In the genomic region with DNA sequence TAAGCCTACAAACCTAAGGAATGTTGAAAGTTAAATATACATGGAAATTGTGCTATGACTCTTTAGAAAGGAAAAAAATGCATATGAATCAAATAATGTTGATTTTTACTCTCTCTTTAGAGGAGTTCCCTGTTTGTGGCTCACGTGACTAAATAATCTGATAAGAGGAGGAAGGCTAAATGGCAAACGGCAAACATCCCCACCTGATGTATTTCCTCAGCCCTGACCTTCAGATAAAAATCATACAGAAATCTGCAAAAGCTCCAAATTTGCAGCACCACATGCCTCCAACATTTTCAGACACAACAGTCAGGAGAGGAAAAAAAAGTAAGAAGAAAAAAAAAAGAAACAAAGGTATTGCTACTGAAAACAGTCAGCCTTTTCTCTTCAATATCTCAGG, we compare ENCODE assay signal across 26 cellular contexts.
"Had no signal": no experiment of that assay in that cellular context is flagged by ENCODE, and none has a peak within 500 bp of the region (broad histone marks: within the 10 kb centered on the region; RNA-seq: fewer than 3 reads in every experiment).

No MANE protein-coding gene starts in this region.

- H3K4me3 ChIP-seq: colonic mucosa, esophagus squamous epithelium, gastrocnemius medialis, heart right ventricle, left lung, lower lobe of right lung, mucosa of descending colon had no signal

- ATAC-seq: effector memory CD8-positive, alpha-beta T cell; esophagus mucosa; gastrocnemius medialis; heart right ventricle; left cardiac atrium; left lung; left ventricle myocardium superior; lower lobe of right lung; mucosa of descending colon had no signal

- FAIRE-seq: endometrium, islet of Langerhans, keratinocyte had no signal

- H3K9me3 Mint-ChIP-seq: dendritic cell treated with granulocyte-macrophage colony-stimulating factor and Interleukin-4, amounts not matched to agents 40 ng/mL and 50 ng/mL, for 4 days; endodermal cell; mesothelial cell of epicardium had no signal

- H3K9me3 ChIP-seq: colonic mucosa, esophagus squamous epithelium, gastrocnemius medialis, heart right ventricle, left lung, lower lobe of right lung, mucosa of descending colon had no signal

- DNase-seq: colonic mucosa; cortex of kidney; effector CD8-positive, alpha-beta T cell; effector memory CD8-positive, alpha-beta T cell; endodermal cell; erythroblast; esophagus squamous epithelium; foreskin melanocyte; gastrocnemius medialis; glutamatergic neuron; head of caudate nucleus; heart right ventricle; hippocampal formation; left cardiac atrium; left lung; left ventricle myocardium superior; lower lobe of right lung; mesenchymal stem cell; mucosa of descending colon had no signal

- H3K27ac ChIP-seq: colonic mucosa, epithelial cell of prostate, esophagus squamous epithelium, gastrocnemius medialis, heart right ventricle, left lung, lower lobe of right lung had no signal

- H3K27me3 Mint-ChIP-seq: dendritic cell treated with granulocyte-macrophage colony-stimulating factor and Interleukin-4, amounts not matched to agents 40 ng/mL and 50 ng/mL, for 4 days; effector memory CD8-positive, alpha-beta T cell had no signal

- H3K27ac Mint-ChIP-seq: dendritic cell treated with granulocyte-macrophage colony-stimulating factor and Interleukin-4, amounts not matched to agents 40 ng/mL and 50 ng/mL, for 4 days; effector memory CD8-positive, alpha-beta T cell; endodermal cell; mesothelial cell of epicardium had no signal

- H3K4me3 Mint-ChIP-seq: dendritic cell treated with granulocyte-macrophage colony-stimulating factor and Interleukin-4, amounts not matched to agents 40 ng/mL and 50 ng/mL, for 4 days; effector memory CD8-positive, alpha-beta T cell; endodermal cell; mesothelial cell of epicardium had no signal

- H3K27me3 ChIP-seq: colonic mucosa, gastrocnemius medialis, heart right ventricle had no signal

- H3K36me3 ChIP-seq: colonic mucosa, esophagus squamous epithelium, gastrocnemius medialis, heart right ventricle, left lung, lower lobe of right lung had no signal

- H3K36me3 Mint-ChIP-seq: mesothelial cell of epicardium had no signal

- H3K4me1 ChIP-seq: colonic mucosa, gastrocnemius medialis, heart right ventricle, left lung, lower lobe of right lung had no signal
